ENCODE assay signal across 21 cellular contexts in the genomic region with DNA sequence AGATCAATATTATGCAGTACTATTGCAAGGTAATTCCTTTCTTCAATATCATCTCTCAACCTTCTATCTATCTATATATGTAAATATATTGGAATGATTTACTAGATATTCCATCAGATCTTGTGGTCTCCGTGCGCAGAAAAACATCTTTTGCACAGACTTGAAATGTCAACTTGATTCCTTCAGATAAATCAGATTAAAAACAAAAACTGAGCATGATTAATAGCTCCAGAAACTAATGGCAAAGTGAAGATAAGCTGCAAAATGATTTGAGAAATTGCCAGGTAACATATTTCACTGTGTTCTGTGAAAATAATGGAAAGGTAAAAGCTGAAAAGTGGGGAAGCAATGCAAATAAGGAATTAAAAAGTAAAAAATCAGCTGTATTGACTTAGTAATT.
"Had no signal": no experiment of that assay in that cellular context is flagged by ENCODE, and none has a peak within 500 bp of the region (broad histone marks: within the 10 kb centered on the region; RNA-seq: fewer than 3 reads in every experiment).

No MANE protein-coding gene starts in this region.

- H3K4me3 ChIP-seq: esophagus squamous epithelium, heart left ventricle, mucosa of descending colon, right lobe of liver, testis, uterus had no signal

- FAIRE-seq: islet of Langerhans had no signal

- H3K27me3 ChIP-seq: brain microvascular endothelial cell, esophagus squamous epithelium, right lobe of liver, testis, uterus had no signal

- H3K9me3 ChIP-seq: esophagus squamous epithelium, heart left ventricle, mucosa of descending colon, right lobe of liver, testis, uterus had no signal

- DNase-seq: activated T-cell treated with anti-CD3 and anti-CD28 coated beads, Interleukin-2, amount 50 U/mL, for 24 hours; aorta; brain microvascular endothelial cell; central memory CD4-positive, alpha-beta T cell; effector CD8-positive, alpha-beta T cell; esophagus squamous epithelium; heart left ventricle; left colon; mucosa of descending colon; nucleus accumbens; right lobe of liver; stimulated activated CD4-positive, alpha-beta T cell treated with anti-CD3 and anti-CD28 coated beads, Interleukin-4, amount 100 ng/mL, for 1 hour; stimulated activated naive CD4-positive, alpha-beta T cell; T1000; testis; trophoblast cell; uterus had no signal

- H3K27ac ChIP-seq: esophagus squamous epithelium, right lobe of liver, testis, uterus had no signal

- H3K36me3 ChIP-seq: brain microvascular endothelial cell, esophagus squamous epithelium, heart left ventricle, right lobe of liver, uterus had no signal

- ATAC-seq: activated naive CD4-positive, alpha-beta T cell treated with anti-CD3 and anti-CD28 coated beads, Interleukin-2, amount 50 U/mL, for 72 hours; activated T-helper 17 cell treated with anti-CD3 and anti-CD28 coated beads, Interleukin-2, amount 50 U/mL, for 72 hours; heart left ventricle; left colon; mucosa of descending colon; right lobe of liver; WTC11 had no signal

- H3K4me1 ChIP-seq: right lobe of liver, testis, uterus had no signal
